In genomic region chr12:47802312-47802711, GRCh38 we compare ENCODE assay signal across 9 cellular contexts. TPM values are rescaled to one million over a fixed set of nuclear protein-coding genes. Genes with fewer than 3 reads are reported as not detected.
A peak's percentile ranks its signal among the peaks of the same experiment; 100 is the strongest.
DNase-seq lines count a peak whose midpoint lies in the region; ATAC-seq and TF ChIP-seq lines count a peak whose summit lies in the region.
"Had no signal": no experiment of that assay in that cellular context is flagged by ENCODE, and none has a peak within 500 bp of the region (broad histone marks: within the 10 kb centered on the region; RNA-seq: fewer than 3 reads in every experiment).

No MANE protein-coding gene starts in this region.

- no peaks in the 10 kb centered on the region for H3K27me3 ChIP-seq in GM06990 (replicated peaks; ENCODE audit: control insufficient read depth, insufficient read depth, low read length)
- H3K27me3 ChIP-seq in RWPE2 (ENCODE audit: insufficient read depth, poor library complexity, severe bottlenecking): no peaks in the 10 kb centered on the region
- H3K27me3 ChIP-seq in rectal smooth muscle tissue (ENCODE audit: control insufficient read depth, insufficient read depth, low read length): no peaks in the 10 kb centered on the region

- H3K4me1 ChIP-seq in RWPE2 (ENCODE audit: insufficient read depth, poor library complexity, severe bottlenecking) (no peaks in the 10 kb centered on the region), rectal smooth muscle tissue (ENCODE audit: control insufficient read depth, insufficient read depth, low read length) (peaks cover 68% of the 10 kb centered on the region)

- POLR2A ChIA-PET in GM10248 (lab: Yijun Ruan, JAX): no interaction called here

- no peaks in the 10 kb centered on the region for H3K9me3 ChIP-seq in RWPE2 (ENCODE audit: severe bottlenecking)

- H3K27ac Mint-ChIP-seq in endothelial cell (ENCODE audit: unreplicated experiment): peak overlapping the region; percentile 90

- H3K9me3 Mint-ChIP-seq in endothelial cell (ENCODE audit: unreplicated experiment): no peaks in the 10 kb centered on the region

- DNase-seq in GM06990 (ENCODE audit: extremely low read depth, insufficient read length): no peak
- no peak for DNase-seq in RWPE2 (ENCODE audit: low spot score)
- no peak for DNase-seq in endothelial cell (ENCODE audit: low spot score)
- DNase-seq in GM10248 (ENCODE audit: extremely low spot score): no peak
- DNase-seq in NCI-H510A treated with DMSO at 0.1 percent for 48 hours (lab: John Stamatoyannopoulos, UW): no peak
- DNase-seq in NCI-H345 (lab: John Stamatoyannopoulos, UW): no peak
- DNase-seq: stimulated activated naive CD4-positive, alpha-beta T cell treated with Interleukin-2 at 50 U/mL for 16 hours had no signal

- peak overlapping the region; percentile 83 for H3K4me3 Mint-ChIP-seq in endothelial cell (ENCODE audit: unreplicated experiment)

- H3K36me3 ChIP-seq in GM06990 (ENCODE audit: control insufficient read depth, insufficient read depth, low read length): no peaks in the 10 kb centered on the region; the same call in 1 of the 2 replicates
- peaks cover 56% of the 10 kb centered on the region for H3K36me3 ChIP-seq in RWPE2 (ENCODE audit: low read depth)
- H3K36me3 ChIP-seq in rectal smooth muscle tissue (ENCODE audit: control insufficient read depth, insufficient read depth, low read length): no peaks in the 10 kb centered on the region

- H3K27me3 Mint-ChIP-seq in endothelial cell (ENCODE audit: unreplicated experiment): peaks cover 44% of the 10 kb centered on the region

- H3K4me3 ChIP-seq in GM06990 (replicated peaks; ENCODE audit: low read depth, low read length) (no peak overlapping the region), RWPE2 (ENCODE audit: severe bottlenecking) (no peak overlapping the region), rectal smooth muscle tissue (ENCODE audit: low read length) (no peak overlapping the region)

- TF ChIP-seq CTCF in GM06990 (IDR thresholded peaks at IDR 0.05; ENCODE audit: insufficient read depth, low read length, poor library complexity, severe bottlenecking) (peak; percentile 42), RWPE2 (IDR thresholded peaks at IDR 0.05; ENCODE audit: poor library complexity, severe bottlenecking) (peak; percentile 11), endothelial cell (IDR thresholded peaks at IDR 0.05; ENCODE audit: unreplicated experiment) (peak; percentile 60), GM10248 (IDR thresholded peaks at IDR 0.05; ENCODE audit: control extremely low read depth, extremely low read depth, low read depth, missing control alignments) (no peak)

- CTCF ChIA-PET in GM10248 (lab: Yijun Ruan, JAX): interaction anchor here (0.6 to 31.1 kb wide), 13 partner anchors 10 to 172 kb away, joined by 3 to 685 read pairs (median 5); partner anchors contain the start of gene ENDOU

- no peak for ATAC-seq in RWPE2 (ENCODE audit: low read depth)
- ATAC-seq in GM21528 (IDR thresholded peaks at IDR 0.05; ENCODE audit: low FRiP score, unreplicated experiment): no peak

- H3K4me1 Mint-ChIP-seq in endothelial cell (ENCODE audit: unreplicated experiment): peaks cover 85% of the 10 kb centered on the region

- H3K27ac ChIP-seq in RWPE2 (ENCODE audit: poor library complexity, severe bottlenecking) (no peak overlapping the region), rectal smooth muscle tissue (ENCODE audit: low read depth, low read length) (peak overlapping the region; percentile 36)

- H3K9ac ChIP-seq in rectal smooth muscle tissue (ENCODE audit: low read length): no peak overlapping the region

- H3K36me3 Mint-ChIP-seq in endothelial cell (ENCODE audit: low read depth, unreplicated experiment): peaks cover 38% of the 10 kb centered on the region

RNA-seq across cellular contexts. Expression of gene HDAC7, which starts 17.4 kb away (rescaled TPM):
- total RNA-seq in endothelial cell (ENCODE audit: unreplicated experiment): 387 TPM

RNA-seq across cellular contexts. Expression of gene SLC48A1, which starts 29.3 kb away (rescaled TPM):
- total RNA-seq in endothelial cell (ENCODE audit: unreplicated experiment): 65.5 TPM

RNA-seq across cellular contexts. Expression of gene RAPGEF3, which starts 43.6 kb away (rescaled TPM):
- 81.5 TPM for total RNA-seq in endothelial cell (ENCODE audit: unreplicated experiment)
